Comparison of ENCODE assay signal across 32 cellular contexts in the genomic region with DNA sequence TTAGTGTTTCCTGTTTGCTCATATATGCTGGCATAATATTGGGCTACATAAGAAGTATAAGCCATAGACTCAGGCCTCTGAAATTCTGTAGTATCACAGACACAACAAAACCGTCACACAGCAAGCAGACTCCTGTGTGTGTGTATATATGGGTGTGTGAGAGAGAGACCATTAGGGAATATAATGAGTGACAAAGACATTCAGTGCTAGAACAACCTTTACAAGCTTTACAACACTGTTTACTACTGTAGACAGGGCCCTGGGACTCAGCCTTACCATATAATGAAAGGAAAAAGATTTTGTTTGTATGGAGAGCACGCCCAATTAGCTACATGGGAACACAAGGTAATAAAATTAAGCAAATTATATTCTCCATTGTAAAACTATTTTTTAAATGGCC.
"Had no signal": no experiment of that assay in that cellular context is flagged by ENCODE, and none has a peak within 500 bp of the region (broad histone marks: within the 10 kb centered on the region; RNA-seq: fewer than 3 reads in every experiment).

No MANE protein-coding gene starts in this region.

- DNase-seq: activated effector memory CD4-positive, alpha-beta T cell treated with anti-CD3 and anti-CD28 coated beads, Interleukin-2, amount 50 U/mL, for 16 hours; activated effector memory CD4-positive, alpha-beta T cell treated with Interleukin-2 at 50 U/mL for 16 hours; activated gamma-delta T cell; activated gamma-delta T cell treated with Interleukin-2 at 50 U/mL for 16 hours; activated naive CD4-positive, alpha-beta T cell; activated naive CD4-positive, alpha-beta T cell treated with anti-CD3 and anti-CD28 coated beads for 36 hours; activated naive CD4-positive, alpha-beta T cell treated with anti-CD3 and anti-CD28 coated beads, Interleukin-2, amount 10 ng/mL, durations not matched to agents 7 days and 5 days; activated naive CD4-positive, alpha-beta T cell treated with anti-CD3 and anti-CD28 coated beads, Interleukin-2, amount 50 U/mL, for 16 hours; activated naive CD4-positive, alpha-beta T cell treated with Interleukin-2 at 50 U/mL for 16 hours; activated naive CD8-positive, alpha-beta T cell treated with anti-CD3 and anti-CD28 coated beads for 36 hours; activated naive CD8-positive, alpha-beta T cell treated with anti-CD3 and anti-CD28 coated beads, Interleukin-2, amount 10 ng/mL, durations not matched to agents 7 days and 5 days; activated naive CD8-positive, alpha-beta T cell treated with anti-CD3 and anti-CD28 coated beads, Interleukin-2, amount 50 U/mL, for 24 hours; activated T-cell treated with anti-CD3 and anti-CD28 coated beads, Interleukin-2, amount 50 U/mL, for 1 hour; activated T-cell treated with anti-CD3 and anti-CD28 coated beads, Interleukin-2, amount 50 U/mL, for 24 hours; activated T-cell treated with anti-CD3 and anti-CD28 coated beads, Interleukin-2, amount 50 U/mL, for 4 hours; activated T-cell treated with anti-CD3 and anti-CD28 coated beads, Interleukin-2, amount 50 U/mL, for 48 hours; activated T-cell treated with anti-CD3 and anti-CD28 coated beads, Interleukin-2, amount 50 U/mL, for 72 hours; adrenal gland; amniotic stem cell; amygdala; anterior cingulate cortex; aorta; body of pancreas; brain microvascular endothelial cell; caudate nucleus; central memory CD4-positive, alpha-beta T cell; cerebellar nuclear complex had no signal

- H3K36me3 ChIP-seq: adrenal gland, ascending aorta, brain microvascular endothelial cell, breast epithelium, cardiac muscle cell had no signal

- H3K4me1 ChIP-seq: adrenal gland, ascending aorta, body of pancreas, breast epithelium had no signal

- H3K9me3 ChIP-seq: adrenal gland, ascending aorta, body of pancreas, breast epithelium had no signal

- H3K27me3 ChIP-seq: adrenal gland, ascending aorta, body of pancreas, brain microvascular endothelial cell, breast epithelium had no signal

- ATAC-seq: activated naive CD4-positive, alpha-beta T cell treated with anti-CD3 and anti-CD28 coated beads, Interleukin-2, amount 50 U/mL, for 72 hours; activated naive CD8-positive, alpha-beta T cell treated with anti-CD3 and anti-CD28 coated beads, Interleukin-2, amount 50 U/mL, for 24 hours; activated T-cell treated with anti-CD3 and anti-CD28 coated beads, Interleukin-2, amount 50 U/mL, for 4 hours; activated T-cell treated with anti-CD3 and anti-CD28 coated beads, Interleukin-2, amount 50 U/mL, for 72 hours; activated T-helper 17 cell treated with anti-CD3 and anti-CD28 coated beads, Interleukin-2, amount 50 U/mL, for 72 hours; body of pancreas had no signal

- H3K27ac ChIP-seq: adrenal gland, ascending aorta, body of pancreas, brain microvascular endothelial cell, breast epithelium, cardiac muscle cell had no signal

- H3K4me3 ChIP-seq: adrenal gland, ascending aorta, body of pancreas, breast epithelium, cardiac muscle cell had no signal
